ENCODE assay signal across 20 cellular contexts in the genomic region with DNA sequence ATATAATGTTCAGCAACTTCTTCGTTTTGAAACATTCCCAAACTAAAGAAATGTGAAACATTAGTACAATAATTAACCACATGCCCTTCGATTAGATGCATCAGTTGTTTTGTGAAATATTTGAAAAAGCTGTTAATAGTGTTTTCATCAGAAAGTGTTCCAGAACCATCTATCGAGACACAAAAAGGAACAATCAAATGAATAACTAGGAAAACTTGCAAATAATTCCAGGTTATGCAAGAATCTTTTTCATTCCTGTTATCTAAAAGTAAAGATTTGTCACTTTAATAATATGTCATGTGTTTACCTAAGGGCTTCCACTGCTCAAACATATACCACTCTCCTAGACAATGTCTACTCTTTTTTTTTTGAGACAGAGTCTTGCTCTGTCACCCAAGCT.
A peak's percentile ranks its signal among the peaks of the same experiment; 100 is the strongest.
DNase-seq lines count a peak whose midpoint lies in the region; ATAC-seq and FAIRE-seq lines count a peak whose summit lies in the region.
"Had no signal": no experiment of that assay in that cellular context is flagged by ENCODE, and none has a peak within 500 bp of the region (broad histone marks: within the 10 kb centered on the region; RNA-seq: fewer than 3 reads in every experiment).

No MANE protein-coding gene starts in this region.

- DNase-seq in EH (ENCODE audit: low read depth) (peak; percentile 18), RCC 7860 (ENCODE audit: low spot score) (peak; percentile 10), iris pigment epithelial cell (ENCODE audit: low read depth) (peak; percentile 24), renal cortical epithelial cell (ENCODE audit: low read depth) (peak; percentile 85), cerebellum (ENCODE audit: low spot score) (no peak), Ammon's horn (ENCODE audit: low spot score) (no peak)
- DNase-seq: Calu3; CD4-positive, alpha-beta memory T cell; H9; HFFc6; KG1; NCI-H1105; NCI-H146; NCI-H2029; NCI-H226; NCI-H524; NCI-H774; NK-92 treated with Interleukin-12 subunit alpha and Interleukin-12 subunit beta, amount 100 ng/mL, for 24 hours had no signal

- ATAC-seq in GM19395 (IDR thresholded peaks at IDR 0.05; ENCODE audit: unreplicated experiment): no peak
- ATAC-seq: Panc1 had no signal

- no peak for FAIRE-seq in RCC 7860 (lab: Jason Lieb, UNC)

Comparison
In these comparisons a context has a peak if more than half of its experiments do, and no peak if none do; other contexts are left out.
1. DNase-seq: peak in EH (single experiment), RCC 7860 (single experiment), iris pigment epithelial cell (single experiment) and renal cortical epithelial cell (single experiment); none in cerebellum (single experiment) and Ammon's horn (single experiment).